Comparison of ENCODE assay signal across 25 cellular contexts in the genomic region with DNA sequence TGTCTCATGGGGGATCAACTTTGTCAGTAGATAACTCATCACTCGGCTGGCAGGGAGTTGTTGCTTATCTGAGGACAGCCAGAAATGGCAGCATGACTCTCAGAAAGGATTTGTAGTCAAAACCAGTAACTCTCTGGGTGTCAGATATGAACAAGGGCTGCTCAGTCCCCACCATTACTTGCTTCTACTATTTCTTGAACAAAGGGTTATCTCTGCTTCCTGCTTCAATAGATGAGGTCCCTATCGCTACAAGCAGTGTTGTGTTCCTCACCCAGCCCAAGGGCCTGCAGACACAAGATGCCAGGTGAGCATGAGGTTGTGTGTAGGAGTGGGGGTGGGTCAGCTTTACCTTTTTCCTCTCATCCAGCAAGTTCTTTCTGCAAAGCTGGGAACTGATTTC.
"Had no signal": no experiment of that assay in that cellular context is flagged by ENCODE, and none has a peak within 500 bp of the region (broad histone marks: within the 10 kb centered on the region; RNA-seq: fewer than 3 reads in every experiment).

No MANE protein-coding gene starts in this region.

- H3K27ac ChIP-seq: body of pancreas, left lung, sigmoid colon, upper lobe of right lung had no signal

- H3K4me1 ChIP-seq: body of pancreas, left lung, upper lobe of right lung had no signal

- H3K27ac Mint-ChIP-seq: activated CD4-positive, alpha-beta T cell treated with anti-CD3 and anti-CD28 coated beads, Interleukin-2, amount 10 ng/mL, durations not matched to agents 7 days and 5 days; activated CD8-positive, alpha-beta T cell treated with anti-CD3 and anti-CD28 coated beads for 36 hours; activated naive CD4-positive, alpha-beta T cell treated with anti-CD3 and anti-CD28 coated beads, Interleukin-2, amount 50 U/mL, for 24 hours; activated T-helper 1 cell treated with anti-CD3 and anti-CD28 coated beads, Interleukin-12 subunit alpha, Interleukin-12 subunit beta, Interleukin-2, Interleukin-4 antibody, amounts not matched to agents 30 ng/mL and 10 ng/mL and 1 ng/mL, durations not matched to agents 14 hours and 24 hours and 36 hours; natural killer cell; progenitor cell of endocrine pancreas had no signal

- H3K36me3 Mint-ChIP-seq: natural killer cell had no signal

- H3K9me3 Mint-ChIP-seq: activated CD4-positive, alpha-beta T cell treated with anti-CD3 and anti-CD28 coated beads, Interleukin-2, amount 10 ng/mL, durations not matched to agents 7 days and 5 days; activated CD8-positive, alpha-beta T cell treated with anti-CD3 and anti-CD28 coated beads for 36 hours; activated naive CD4-positive, alpha-beta T cell treated with anti-CD3 and anti-CD28 coated beads, Interleukin-2, amount 50 U/mL, for 24 hours; activated T-helper 1 cell treated with anti-CD3 and anti-CD28 coated beads, Interleukin-12 subunit alpha, Interleukin-12 subunit beta, Interleukin-2, Interleukin-4 antibody, amounts not matched to agents 30 ng/mL and 10 ng/mL and 1 ng/mL, durations not matched to agents 14 hours and 24 hours and 36 hours; natural killer cell had no signal

- H3K4me3 ChIP-seq: body of pancreas, left lung, lung, sigmoid colon, upper lobe of right lung had no signal

- H3K4me1 Mint-ChIP-seq: activated CD4-positive, alpha-beta T cell treated with anti-CD3 and anti-CD28 coated beads, Interleukin-2, amount 10 ng/mL, durations not matched to agents 7 days and 5 days; activated naive CD4-positive, alpha-beta T cell treated with anti-CD3 and anti-CD28 coated beads, Interleukin-2, amount 50 U/mL, for 24 hours; natural killer cell had no signal

- H3K4me3 Mint-ChIP-seq: activated CD4-positive, alpha-beta T cell treated with anti-CD3 and anti-CD28 coated beads, Interleukin-2, amount 10 ng/mL, durations not matched to agents 7 days and 5 days; activated CD8-positive, alpha-beta T cell treated with anti-CD3 and anti-CD28 coated beads for 36 hours; activated naive CD4-positive, alpha-beta T cell treated with anti-CD3 and anti-CD28 coated beads, Interleukin-2, amount 50 U/mL, for 24 hours; activated T-helper 1 cell treated with anti-CD3 and anti-CD28 coated beads, Interleukin-12 subunit alpha, Interleukin-12 subunit beta, Interleukin-2, Interleukin-4 antibody, amounts not matched to agents 30 ng/mL and 10 ng/mL and 1 ng/mL, durations not matched to agents 14 hours and 24 hours and 36 hours; natural killer cell had no signal

- H3K27me3 ChIP-seq: body of pancreas, left lung, sigmoid colon, upper lobe of right lung had no signal

- DNase-seq: activated CD4-positive, alpha-beta T cell treated with anti-CD3 and anti-CD28 coated beads, Interleukin-2, amount 10 ng/mL, durations not matched to agents 7 days and 5 days; activated CD8-positive, alpha-beta T cell treated with anti-CD3 and anti-CD28 coated beads for 36 hours; activated gamma-delta T cell treated with Interleukin-2 at 50 U/mL for 16 hours; anterior cingulate cortex; body of pancreas; central memory CD4-positive, alpha-beta T cell; effector memory CD4-positive, alpha-beta T cell; foreskin melanocyte; hippocampal formation; kidney glomerular epithelial cell; left lung; midbrain; natural killer cell; retina; sigmoid colon; stimulated activated CD4-positive, alpha-beta T cell treated with anti-CD3 and anti-CD28 coated beads, Interleukin-4, amount 100 ng/mL, for 1 hour; stimulated activated naive CD4-positive, alpha-beta T cell treated with Interleukin-2 at 50 U/mL for 16 hours; T-helper 1 cell; upper lobe of right lung had no signal

- FAIRE-seq: colon, endothelial cell of umbilical vein had no signal

- H3K9me3 ChIP-seq: body of pancreas, left lung, sigmoid colon, upper lobe of right lung had no signal

- H3K27me3 Mint-ChIP-seq: activated CD4-positive, alpha-beta T cell treated with anti-CD3 and anti-CD28 coated beads, Interleukin-2, amount 10 ng/mL, durations not matched to agents 7 days and 5 days; activated CD8-positive, alpha-beta T cell treated with anti-CD3 and anti-CD28 coated beads for 36 hours; progenitor cell of endocrine pancreas had no signal

- H3K36me3 ChIP-seq: left lung, sigmoid colon, upper lobe of right lung had no signal
